8 cellular contexts compared by ENCODE assay signal in the genomic region with DNA sequence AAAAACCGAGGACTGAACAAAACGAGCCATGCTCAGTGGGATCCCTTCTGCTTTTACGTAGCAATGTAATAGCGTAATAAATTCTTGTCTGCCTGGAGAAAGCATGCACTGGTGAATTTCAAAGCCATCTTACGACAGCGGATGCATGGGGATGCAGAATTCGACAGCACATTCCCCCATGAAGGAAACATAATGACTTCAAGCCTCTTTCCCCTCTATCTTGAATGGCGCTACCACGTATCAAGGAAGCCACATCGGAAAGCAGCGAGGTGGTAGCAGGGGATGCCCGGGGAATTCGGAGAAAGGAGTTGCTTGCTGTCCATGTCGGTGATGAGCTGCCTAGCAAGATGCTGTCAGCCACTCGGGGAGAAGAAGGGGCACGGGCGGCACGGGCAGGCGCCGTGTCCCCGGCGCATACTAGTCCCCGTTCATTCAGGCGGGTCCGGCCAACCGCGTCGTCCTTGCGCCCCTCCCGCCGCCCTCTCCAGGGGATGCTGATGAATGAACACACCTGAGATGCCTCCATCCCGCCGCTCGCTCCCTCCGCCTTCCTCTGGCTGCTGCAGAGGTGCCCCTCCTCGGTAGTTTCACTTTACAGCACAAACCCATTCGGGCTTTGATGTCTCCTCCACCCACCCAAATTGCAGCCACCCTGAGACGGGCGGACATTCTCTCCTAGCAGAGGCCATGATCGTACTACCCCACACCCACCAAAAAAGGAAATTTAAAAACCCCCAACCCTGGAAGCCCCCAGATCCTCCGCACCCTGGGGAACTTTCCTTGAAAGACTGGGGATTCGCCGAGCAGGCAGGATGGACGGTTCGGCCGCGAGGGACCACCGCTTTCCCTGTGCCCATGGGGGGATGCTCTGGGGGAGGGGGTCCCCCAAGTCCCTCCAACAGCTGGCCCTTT. TPM values are rescaled to one million over a fixed set of nuclear protein-coding genes. Genes with fewer than 3 reads are reported as not detected.
DNase-seq lines count a peak whose midpoint lies in the region; ATAC-seq and TF ChIP-seq lines count a peak whose summit lies in the region.

No MANE protein-coding gene starts in this region.

- H3K4me3 ChIP-seq in AG10803 (ENCODE audit: low read length) (peak overlapping the region; percentile 81), prostate gland (peak overlapping the region; percentile 72 to 80)

- H3K36me3 Mint-ChIP-seq in activated naive CD8-positive, alpha-beta T cell treated with anti-CD3 and anti-CD28 coated beads, Interleukin-2, amount 10 ng/mL, durations not matched to agents 7 days and 5 days, result no peaks in the 10 kb centered on the region

- H3K27me3 ChIP-seq in prostate gland (replicated peaks; ENCODE audit: insufficient read depth), result no peaks in the 10 kb centered on the region

- TF ChIP-seq CTCF in AG10803 (conservative IDR thresholded peaks at IDR 0.05; ENCODE audit: low read length), result no peak
- no peak for TF ChIP-seq CTCF in prostate gland (IDR thresholded peaks at IDR 0.05)

- intact Hi-C loops in left cardiac atrium (cut with DNase I), result loop anchor here in 1 of 2 donors (10.0 kb wide), 1 partner anchor 126 kb away; no protein-coding TSS in a partner anchor
- intact Hi-C loops in prostate gland (cut with DNase I), result loop anchor here (5.0 kb wide), 1 partner anchor 42 kb away; no protein-coding TSS in a partner anchor

- peaks cover 8% of the 10 kb centered on the region for H3K4me1 Mint-ChIP-seq in activated naive CD8-positive, alpha-beta T cell treated with anti-CD3 and anti-CD28 coated beads, Interleukin-2, amount 10 ng/mL, durations not matched to agents 7 days and 5 days

- no peaks in the 10 kb centered on the region for H3K9me3 ChIP-seq in prostate gland

- WGBS in prostate gland, result 1% methylated on average over 47 of the region's 48 CpGs

- H3K4me1 ChIP-seq in prostate gland (replicated peaks), result no peaks in the 10 kb centered on the region

- POLR2A ChIA-PET in activated naive CD8-positive, alpha-beta T cell treated with anti-CD3 and anti-CD28 coated beads, Interleukin-2, amount 10 ng/mL, durations not matched to agents 7 days and 5 days (lab: Charles Lee), result no interaction called here

- H3K36me3 ChIP-seq in prostate gland, result no peaks in the 10 kb centered on the region

- H3K27ac ChIP-seq in prostate gland, result peak overlapping the region; percentile 90 to 92

- TF ChIP-seq POLR2A in prostate gland (IDR thresholded peaks at IDR 0.05), result no peak

- peak overlapping the region; percentile 79 for H3K27ac Mint-ChIP-seq in activated naive CD8-positive, alpha-beta T cell treated with anti-CD3 and anti-CD28 coated beads, Interleukin-2, amount 10 ng/mL, durations not matched to agents 7 days and 5 days

- peaks cover 34% of the 10 kb centered on the region for H3K27me3 Mint-ChIP-seq in activated naive CD8-positive, alpha-beta T cell treated with anti-CD3 and anti-CD28 coated beads, Interleukin-2, amount 10 ng/mL, durations not matched to agents 7 days and 5 days

- H3K9me3 Mint-ChIP-seq in activated naive CD8-positive, alpha-beta T cell treated with anti-CD3 and anti-CD28 coated beads, Interleukin-2, amount 10 ng/mL, durations not matched to agents 7 days and 5 days, result no peaks in the 10 kb centered on the region

- peak; percentile 28 for DNase-seq in AG10803 (ENCODE audit: low read depth)
- DNase-seq in RPMI8226, result peak; percentile 27
- DNase-seq in activated naive CD8-positive, alpha-beta T cell treated with anti-CD3 and anti-CD28 coated beads, Interleukin-2, amount 10 ng/mL, durations not matched to agents 7 days and 5 days, result peak; percentile 54
- peak; percentile 43 for DNase-seq in left cardiac atrium
- peak; percentile 56 for DNase-seq in prostate gland (ENCODE audit: low spot score)
- no peak for DNase-seq in GDM1 (lab: John Stamatoyannopoulos, UW)

- ATAC-seq in GM21737 (IDR thresholded peaks at IDR 0.05; ENCODE audit: unreplicated experiment), result peak; percentile 5
- ATAC-seq in activated naive CD8-positive, alpha-beta T cell treated with anti-CD3 and anti-CD28 coated beads, Interleukin-2, amount 10 ng/mL, durations not matched to agents 7 days and 5 days (ENCODE audit: low read depth), result peak; percentile 20
- peak in 1 of 2 donors; percentile 1 for ATAC-seq in left cardiac atrium
- no peak for ATAC-seq in HG03039 (IDR thresholded peaks at IDR 0.05; ENCODE audit: unreplicated experiment)

- peak overlapping the region; percentile 90 for H3K4me3 Mint-ChIP-seq in activated naive CD8-positive, alpha-beta T cell treated with anti-CD3 and anti-CD28 coated beads, Interleukin-2, amount 10 ng/mL, durations not matched to agents 7 days and 5 days

RNA-seq across cellular contexts. Expression of gene SORBS1, which starts 0.6 kb away (rescaled TPM):
- total RNA-seq in activated naive CD8-positive, alpha-beta T cell treated with anti-CD3 and anti-CD28 coated beads, Interleukin-2, amount 10 ng/mL, durations not matched to agents 7 days and 5 days, result under 1 TPM; 0.71 to 0.72 TPM
- total RNA-seq in left cardiac atrium (100 to 1,000 TPM; 465 to 617 TPM), prostate gland (100 to 1,000 TPM in 1 of 2 donors, 10 to 100 TPM in 1; 84.6 to 189 TPM)

Comparison
In these comparisons a context has a peak if more than half of its experiments do, and no peak if none do; other contexts are left out.
1. RNA of gene SORBS1, which starts 0.6 kb away (total RNA-seq): 465 to 617 TPM in left cardiac atrium and 84.6 to 189 TPM in prostate gland; 0.71 to 0.72 TPM in activated naive CD8-positive, alpha-beta T cell treated with anti-CD3 and anti-CD28 coated beads, Interleukin-2, amount 10 ng/mL, durations not matched to agents 7 days and 5 days; every median in the first group is over 10 times any median in the second.